ENCODE assay signal across 15 cellular contexts in genomic region chr15:62941719-62942118, GRCh38.
DNase-seq lines count a peak whose midpoint lies in the region; ATAC-seq and TF ChIP-seq lines count a peak whose summit lies in the region.
"Had no signal": no experiment of that assay in that cellular context is flagged by ENCODE, and none has a peak within 500 bp of the region (broad histone marks: within the 10 kb centered on the region; RNA-seq: fewer than 3 reads in every experiment).

No MANE protein-coding gene starts in this region.

- peaks cover 6% of the 10 kb centered on the region for H3K27me3 Mint-ChIP-seq in dendritic cell treated with granulocyte-macrophage colony-stimulating factor and Interleukin-4, amounts not matched to agents 40 ng/mL and 50 ng/mL, for 4 days

- H4K91ac ChIP-seq in neuronal stem cell (ENCODE audit: low read depth, low read length, poor library complexity), result no peak overlapping the region

- H3K36me3 Mint-ChIP-seq in dendritic cell treated with granulocyte-macrophage colony-stimulating factor and Interleukin-4, amounts not matched to agents 40 ng/mL and 50 ng/mL, for 4 days (ENCODE audit: low read depth), result no peaks in the 10 kb centered on the region
- H3K36me3 Mint-ChIP-seq: naive thymus-derived CD4-positive, alpha-beta T cell had no signal

- no peak overlapping the region for H3K14ac ChIP-seq in neuronal stem cell (ENCODE audit: low read length)

- peaks cover 76% of the 10 kb centered on the region for H3K4me1 Mint-ChIP-seq in dendritic cell treated with granulocyte-macrophage colony-stimulating factor and Interleukin-4, amounts not matched to agents 40 ng/mL and 50 ng/mL, for 4 days (ENCODE audit: low read depth)
- H3K4me1 Mint-ChIP-seq: activated CD4-positive, alpha-beta T cell treated with anti-CD3 and anti-CD28 coated beads, Interleukin-2, amount 10 ng/mL, durations not matched to agents 7 days and 5 days had no signal

- TF ChIP-seq CTCF in RWPE1 (conservative IDR thresholded peaks at IDR 0.05; ENCODE audit: low read depth) (no peak), transverse colon (IDR thresholded peaks at IDR 0.05) (no peak)

- H3K79me1 ChIP-seq in neuronal stem cell (ENCODE audit: low read depth, low read length), result no peaks in the 10 kb centered on the region

- no peak for TF ChIP-seq EP300 in transverse colon (IDR thresholded peaks at IDR 0.05; ENCODE audit: low read depth)

- no peak overlapping the region for H4K8ac ChIP-seq in neuronal stem cell (ENCODE audit: low read depth, low read length)

- no peak overlapping the region for H2AK5ac ChIP-seq in neuronal stem cell (ENCODE audit: low read depth, low read length)

- H3K27me3 ChIP-seq in neuronal stem cell (ENCODE audit: control insufficient read depth in 3 of 3, insufficient read depth in 3 of 3, low read depth in 1 of 3, low read length in 3 of 3) (peaks cover 0 to 13% (median 0%) of the 10 kb centered on the region in 3 experiments), transverse colon (no peaks in the 10 kb centered on the region)
- H3K27me3 ChIP-seq: SJCRH30 had no signal

- DNase-seq in RWPE1 (ENCODE audit: low spot score) (no peak), neuronal stem cell (ENCODE audit: low spot score) (no peak), transverse colon (no peak), midbrain (lab: John Stamatoyannopoulos, UW) (no peak), NCI-H446 treated with DMSO at 0.1 percent for 48 hours (lab: John Stamatoyannopoulos, UW) (no peak)
- DNase-seq: activated CD4-positive, alpha-beta T cell treated with anti-CD3 and anti-CD28 coated beads, Interleukin-2, amount 10 ng/mL, durations not matched to agents 7 days and 5 days; activated T-cell treated with anti-CD3 and anti-CD28 coated beads, Interleukin-2, amount 50 U/mL, for 1 hour; DMS53; esophagus squamous epithelium; naive thymus-derived CD4-positive, alpha-beta T cell; NCI-H1048; stimulated activated CD4-positive, alpha-beta T cell treated with anti-CD3 and anti-CD28 coated beads, Interleukin-4, amount 100 ng/mL, for 24 hours had no signal

- H3K4ac ChIP-seq in neuronal stem cell (ENCODE audit: low read length), result no peak overlapping the region

- peak overlapping the region; percentile 57 for H2BK5ac ChIP-seq in neuronal stem cell (ENCODE audit: low read length)

- H3K27ac Mint-ChIP-seq in dendritic cell treated with granulocyte-macrophage colony-stimulating factor and Interleukin-4, amounts not matched to agents 40 ng/mL and 50 ng/mL, for 4 days, result peak overlapping the region; percentile 87
- H3K27ac Mint-ChIP-seq: activated CD4-positive, alpha-beta T cell treated with anti-CD3 and anti-CD28 coated beads, Interleukin-2, amount 10 ng/mL, durations not matched to agents 7 days and 5 days had no signal

- H3K4me3 Mint-ChIP-seq in dendritic cell treated with granulocyte-macrophage colony-stimulating factor and Interleukin-4, amounts not matched to agents 40 ng/mL and 50 ng/mL, for 4 days, result no peak overlapping the region
- H3K4me3 Mint-ChIP-seq: activated CD4-positive, alpha-beta T cell treated with anti-CD3 and anti-CD28 coated beads, Interleukin-2, amount 10 ng/mL, durations not matched to agents 7 days and 5 days; naive thymus-derived CD4-positive, alpha-beta T cell had no signal

- intact Hi-C loops in dendritic cell treated with granulocyte-macrophage colony-stimulating factor and Interleukin-4, amounts not matched to agents 40 ng/mL and 50 ng/mL, for 4 days (cut with micrococcal nuclease), result no loop called here
- intact Hi-C loops in transverse colon (cut with DNase I; ENCODE audit: low total_unique reads), result no loop called here

- POLR2A ChIA-PET in RWPE1 (lab: Yijun Ruan, JAX; ENCODE audit: low non-redundant PET), result no interaction called here

- H3K27ac ChIP-seq in RWPE1 (peak overlapping the region; percentile 91), neuronal stem cell (replicated peaks; ENCODE audit: low read length) (no peak overlapping the region), transverse colon (peak overlapping the region; percentile 66 to 79 (median 76))

- H3K4me3 ChIP-seq in neuronal stem cell (ENCODE audit: low read length in 2 of 2) (no peak overlapping the region), transverse colon (no peak overlapping the region)
- H3K4me3 ChIP-seq: esophagus squamous epithelium had no signal

- H3K18ac ChIP-seq in neuronal stem cell (ENCODE audit: low read length), result no peak overlapping the region

- H3K4me1 ChIP-seq in neuronal stem cell (ENCODE audit: control insufficient read depth in 2 of 2, insufficient read depth in 1 of 2, low read depth in 1 of 2, low read length in 2 of 2) (peaks cover 8 to 10% of the 10 kb centered on the region in 2 donors), transverse colon (peaks cover 12 to 22% (median 18%) of the 10 kb centered on the region in 4 donors)

- H3K23ac ChIP-seq in neuronal stem cell (ENCODE audit: low read depth, low read length, poor library complexity), result no peak overlapping the region

- ATAC-seq in HG03442 (IDR thresholded peaks at IDR 0.05; ENCODE audit: unreplicated experiment), result no peak
- ATAC-seq: naive thymus-derived CD4-positive, alpha-beta T cell had no signal

- no peak overlapping the region for H2BK120ac ChIP-seq in neuronal stem cell (ENCODE audit: low read depth, low read length)

- CTCF ChIA-PET in RWPE1 (lab: Yijun Ruan, JAX), result no interaction called here

- no peak overlapping the region for H2AFZ ChIP-seq in neuronal stem cell (ENCODE audit: low read length)

- H3K9me3 ChIP-seq in neuronal stem cell (replicated peaks in 1 of 2; ENCODE audit: control insufficient read depth in 2 of 2, insufficient read depth in 1 of 2, low read depth in 1 of 2, low read length in 2 of 2) (no peaks in the 10 kb centered on the region), transverse colon (no peaks in the 10 kb centered on the region)
- H3K9me3 ChIP-seq: esophagus squamous epithelium, SJCRH30 had no signal

- WGBS in neuronal stem cell (ENCODE audit: extremely low coverage in 2 of 2, insufficient read length in 2 of 2, insufficient replicate concordance in 1 of 2), 2 donors, result no CpG with 5 or more reads among the region's 1 CpG
- WGBS in transverse colon (ENCODE audit: low coverage in 1 of 2), 2 donors, result 86 to 93% methylated on average over 1 of the region's 1 CpG

- H3K36me3 ChIP-seq in neuronal stem cell (replicated peaks in 1 of 2; ENCODE audit: control insufficient read depth in 2 of 2, insufficient read depth in 2 of 2, low read length in 2 of 2) (no peaks in the 10 kb centered on the region), transverse colon (no peaks in the 10 kb centered on the region)
- H3K36me3 ChIP-seq: esophagus squamous epithelium, SJCRH30 had no signal

- H3K4me2 ChIP-seq in neuronal stem cell (ENCODE audit: insufficient read depth, low read length, poor library complexity, severe bottlenecking), result no peak overlapping the region

- in situ Hi-C loops in transverse colon (cut with MboI; ENCODE audit: low pct_ligation_motif_present in 1 of 4, low pct_unique_long_range_greater_than_20kb in 1 of 4, low sequenced_read_pairs in 3 of 4), result no loop called here

- no peaks in the 10 kb centered on the region for H3K9me3 Mint-ChIP-seq in dendritic cell treated with granulocyte-macrophage colony-stimulating factor and Interleukin-4, amounts not matched to agents 40 ng/mL and 50 ng/mL, for 4 days
- H3K9me3 Mint-ChIP-seq: activated CD4-positive, alpha-beta T cell treated with anti-CD3 and anti-CD28 coated beads, Interleukin-2, amount 10 ng/mL, durations not matched to agents 7 days and 5 days; naive thymus-derived CD4-positive, alpha-beta T cell had no signal

- TF ChIP-seq POLR2A in transverse colon (IDR thresholded peaks at IDR 0.05), result no peak

- no peak overlapping the region for H2BK15ac ChIP-seq in neuronal stem cell (ENCODE audit: low read length)

- H2BK12ac ChIP-seq in neuronal stem cell (ENCODE audit: low read length), result no peak overlapping the region

- no peak overlapping the region for H3K9ac ChIP-seq in neuronal stem cell (ENCODE audit: low read depth, low read length, poor library complexity)
